In the genomic region with DNA sequence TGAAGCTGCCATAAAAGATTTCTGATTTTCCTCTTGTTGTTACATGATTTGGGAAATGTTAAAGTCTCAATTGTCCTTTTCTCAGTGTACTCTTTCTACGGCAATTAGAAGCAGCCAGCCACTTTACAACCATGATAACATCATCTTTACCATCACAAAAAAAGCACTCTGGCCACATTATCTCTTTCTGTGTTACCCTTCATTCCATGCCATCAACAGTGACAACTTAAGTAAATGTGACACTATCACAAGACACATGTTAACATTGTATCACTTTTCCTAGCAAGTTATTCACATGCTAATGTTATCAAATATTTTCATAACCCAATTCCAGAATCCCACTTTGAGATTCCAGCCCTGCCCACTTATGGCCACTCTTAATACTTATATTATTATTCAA, we compare ENCODE assay signal across 17 cellular contexts.
DNase-seq lines count a peak whose midpoint lies in the region; ATAC-seq and TF ChIP-seq lines count a peak whose summit lies in the region.
"Had no signal": no experiment of that assay in that cellular context is flagged by ENCODE, and none has a peak within 500 bp of the region (broad histone marks: within the 10 kb centered on the region; RNA-seq: fewer than 3 reads in every experiment).

No MANE protein-coding gene starts in this region.

- TF ChIP-seq RAD21 in SK-N-SH (IDR thresholded peaks at IDR 0.05; ENCODE audit: low read length), result no peak

- DNase-seq in SK-N-SH (peak; percentile 12), glutamatergic neuron (no peak), NCI-H774 (lab: John Stamatoyannopoulos, UW) (no peak)
- DNase-seq: AML-193; Caco-2; Calu3; CD4-positive, alpha-beta T cell; CD8-positive, alpha-beta T cell; DMS79 treated with DMSO at 0.1 percent for 48 hours; GF-D8 had no signal

- no peak overlapping the region for H3K27ac ChIP-seq in SK-N-SH (ENCODE audit: low read depth in 2 of 2, low read length in 1 of 2)
- H3K27ac ChIP-seq: 22Rv1; A549; BLaER1 treated with 17β-estradiol and CSF1 and Interleukin-3, amounts not matched to agents 10 nM and 100 nM; C4-2B had no signal

- no peaks in the 10 kb centered on the region for H4K20me1 ChIP-seq in SK-N-SH (ENCODE audit: insufficient read depth)
- H4K20me1 ChIP-seq: BLaER1 treated with 17β-estradiol and CSF1 and Interleukin-3, amounts not matched to agents 10 nM and 100 nM had no signal

- H3K36me3 ChIP-seq in SK-N-SH (replicated peaks in 1 of 2; ENCODE audit: control insufficient read depth in 1 of 2, insufficient read depth in 2 of 2, low read length in 1 of 2), result no peaks in the 10 kb centered on the region
- H3K36me3 ChIP-seq: BLaER1 treated with 17β-estradiol and CSF1 and Interleukin-3, amounts not matched to agents 10 nM and 100 nM had no signal

- H3K4me2 ChIP-seq in SK-N-SH, result no peak overlapping the region
- H3K4me2 ChIP-seq: A549; BLaER1 treated with 17β-estradiol and CSF1 and Interleukin-3, amounts not matched to agents 10 nM and 100 nM had no signal

- H2AFZ ChIP-seq in SK-N-SH (ENCODE audit: low read depth), result no peak overlapping the region

- H3K79me2 ChIP-seq in SK-N-SH (ENCODE audit: insufficient read depth), result no peaks in the 10 kb centered on the region

- H3K27me3 ChIP-seq in SK-N-SH (ENCODE audit: insufficient read depth), result no peaks in the 10 kb centered on the region
- H3K27me3 ChIP-seq: BLaER1 treated with 17β-estradiol and CSF1 and Interleukin-3, amounts not matched to agents 10 nM and 100 nM had no signal

- POLR2A ChIA-PET in SK-N-SH (lab: Yijun Ruan, JAX), result no interaction called here

- H3K9me2 ChIP-seq in SK-N-SH, result no peaks in the 10 kb centered on the region

- no peaks in the 10 kb centered on the region for H3F3A ChIP-seq in SK-N-SH (replicated peaks; ENCODE audit: insufficient read depth)

- H3K9me3 ChIP-seq in SK-N-SH, result no peaks in the 10 kb centered on the region
- H3K9me3 ChIP-seq: A549; BLaER1 treated with 17β-estradiol and CSF1 and Interleukin-3, amounts not matched to agents 10 nM and 100 nM; Caco-2 had no signal

- no peaks in the 10 kb centered on the region for H3K9me3 Mint-ChIP-seq in glutamatergic neuron (ENCODE audit: unreplicated experiment)
- H3K9me3 Mint-ChIP-seq: CD4-positive, alpha-beta T cell; CD8-positive, alpha-beta T cell had no signal

- H3K9ac ChIP-seq in SK-N-SH, result no peak overlapping the region
- H3K9ac ChIP-seq: BLaER1 treated with 17β-estradiol and CSF1 and Interleukin-3, amounts not matched to agents 10 nM and 100 nM had no signal

- TF ChIP-seq EP300 in SK-N-SH (IDR thresholded peaks at IDR 0.05; ENCODE audit: borderline replicate concordance in 1 of 2, low read depth in 1 of 2, low read length in 1 of 2), result no peak

- 63% methylated on average over 1 of the region's 1 CpG for WGBS in SK-N-SH (ENCODE audit: low lambda C conversion rate)

- CTCF ChIA-PET in SK-N-SH (lab: Yijun Ruan, JAX), result no interaction called here

- TF ChIP-seq CTCF in SK-N-SH (IDR thresholded peaks at IDR 0.05) (no peak), glutamatergic neuron (IDR thresholded peaks at IDR 0.05; ENCODE audit: partially characterized antibody, unreplicated experiment) (no peak)

- peak overlapping the region; percentile 34 for H3K27ac Mint-ChIP-seq in glutamatergic neuron (ENCODE audit: unreplicated experiment)
- H3K27ac Mint-ChIP-seq: B cell; CD4-positive, alpha-beta T cell; CD8-positive, alpha-beta T cell had no signal

- no peaks in the 10 kb centered on the region for H3K36me3 Mint-ChIP-seq in glutamatergic neuron (ENCODE audit: unreplicated experiment)
- H3K36me3 Mint-ChIP-seq: CD8-positive, alpha-beta T cell had no signal

- H3K4me1 Mint-ChIP-seq in glutamatergic neuron (ENCODE audit: low read depth, unreplicated experiment), result peaks cover 28% of the 10 kb centered on the region
- H3K4me1 Mint-ChIP-seq: B cell had no signal

- ATAC-seq in SK-N-SH treated with all-trans-retinoic acid at 6 μM for 48 hours, result no peak
- ATAC-seq in GM18870 (IDR thresholded peaks at IDR 0.05; ENCODE audit: unreplicated experiment), result no peak
- ATAC-seq: A549; CD8-positive, alpha-beta T cell had no signal

- no peak overlapping the region for H3K4me3 ChIP-seq in SK-N-SH (ENCODE audit: low read depth in 2 of 2, low read length in 1 of 2)
- H3K4me3 ChIP-seq: A549; BLaER1 treated with 17β-estradiol and CSF1 and Interleukin-3, amounts not matched to agents 10 nM and 100 nM had no signal

- H3K4me1 ChIP-seq in SK-N-SH (ENCODE audit: control insufficient read depth in 1 of 2, insufficient read depth in 2 of 2, low read depth in 1 of 2, low read length in 1 of 2), result no peaks in the 10 kb centered on the region
- H3K4me1 ChIP-seq: A549, Caco-2 had no signal

- H3K4me3 Mint-ChIP-seq in glutamatergic neuron (ENCODE audit: unreplicated experiment), result no peak overlapping the region
- H3K4me3 Mint-ChIP-seq: B cell; CD4-positive, alpha-beta T cell; CD8-positive, alpha-beta T cell had no signal

- peaks cover 4% of the 10 kb centered on the region for H3K27me3 Mint-ChIP-seq in glutamatergic neuron (ENCODE audit: unreplicated experiment)
- H3K27me3 Mint-ChIP-seq: B cell had no signal

TF ChIP-seq in SK-N-SH, 30 proteins besides CTCF, POLR2A, EP300 and RAD21:
- TF ChIP-seq TCF12 (IDR thresholded peaks at IDR 0.05) (no peak), GATA2 (CRISPR knock-in tag; IDR thresholded peaks at IDR 0.05) (peak; percentile 71)

TF ChIP-seq in SK-N-SH treated with all-trans-retinoic acid at 6 μM for 48 hours, 23 proteins besides CTCF, POLR2A, EP300 and RAD21 (continues in another document):
- TF ChIP-seq GLIS3 (CRISPR knock-in tag; IDR thresholded peaks at IDR 0.05), result no peak
- TF ChIP-seq ZFP3 (CRISPR knock-in tag; IDR thresholded peaks at IDR 0.05), result no peak
- no peak for TF ChIP-seq ZNF70 (CRISPR knock-in tag; IDR thresholded peaks at IDR 0.05)
- TF ChIP-seq ZNF565 (CRISPR knock-in tag; conservative IDR thresholded peaks at IDR 0.05; ENCODE audit: low read depth), result no peak
- TF ChIP-seq TCF4 (CRISPR knock-in tag; IDR thresholded peaks at IDR 0.05; ENCODE audit: borderline replicate concordance), result no peak
- TF ChIP-seq TOX (CRISPR knock-in tag; IDR thresholded peaks at IDR 0.05; ENCODE audit: borderline replicate concordance), result no peak
- TF ChIP-seq CSDC2 (CRISPR knock-in tag; IDR thresholded peaks at IDR 0.05), result no peak
- TF ChIP-seq ZFP30 (CRISPR knock-in tag; IDR thresholded peaks at IDR 0.05), result no peak
- no peak for TF ChIP-seq ARNTL (CRISPR knock-in tag; IDR thresholded peaks at IDR 0.05; ENCODE audit: borderline replicate concordance, low read depth)
- no peak for TF ChIP-seq ISL1 (CRISPR knock-in tag; IDR thresholded peaks at IDR 0.05)
- TF ChIP-seq, protein P1, sequence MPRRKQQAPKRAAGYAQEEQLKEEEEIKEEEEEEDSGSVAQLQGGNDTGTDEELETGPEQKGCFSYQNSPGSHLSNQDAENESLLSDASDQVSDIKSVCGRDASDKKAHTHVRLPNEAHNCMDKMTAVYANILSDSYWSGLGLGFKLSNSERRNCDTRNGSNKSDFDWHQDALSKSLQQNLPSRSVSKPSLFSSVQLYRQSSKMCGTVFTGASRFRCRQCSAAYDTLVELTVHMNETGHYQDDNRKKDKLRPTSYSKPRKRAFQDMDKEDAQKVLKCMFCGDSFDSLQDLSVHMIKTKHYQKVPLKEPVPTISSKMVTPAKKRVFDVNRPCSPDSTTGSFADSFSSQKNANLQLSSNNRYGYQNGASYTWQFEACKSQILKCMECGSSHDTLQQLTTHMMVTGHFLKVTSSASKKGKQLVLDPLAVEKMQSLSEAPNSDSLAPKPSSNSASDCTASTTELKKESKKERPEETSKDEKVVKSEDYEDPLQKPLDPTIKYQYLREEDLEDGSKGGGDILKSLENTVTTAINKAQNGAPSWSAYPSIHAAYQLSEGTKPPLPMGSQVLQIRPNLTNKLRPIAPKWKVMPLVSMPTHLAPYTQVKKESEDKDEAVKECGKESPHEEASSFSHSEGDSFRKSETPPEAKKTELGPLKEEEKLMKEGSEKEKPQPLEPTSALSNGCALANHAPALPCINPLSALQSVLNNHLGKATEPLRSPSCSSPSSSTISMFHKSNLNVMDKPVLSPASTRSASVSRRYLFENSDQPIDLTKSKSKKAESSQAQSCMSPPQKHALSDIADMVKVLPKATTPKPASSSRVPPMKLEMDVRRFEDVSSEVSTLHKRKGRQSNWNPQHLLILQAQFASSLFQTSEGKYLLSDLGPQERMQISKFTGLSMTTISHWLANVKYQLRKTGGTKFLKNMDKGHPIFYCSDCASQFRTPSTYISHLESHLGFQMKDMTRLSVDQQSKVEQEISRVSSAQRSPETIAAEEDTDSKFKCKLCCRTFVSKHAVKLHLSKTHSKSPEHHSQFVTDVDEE (CRISPR knock-in tag; IDR thresholded peaks at IDR 0.05), result no peak
- TF ChIP-seq, protein P2, sequence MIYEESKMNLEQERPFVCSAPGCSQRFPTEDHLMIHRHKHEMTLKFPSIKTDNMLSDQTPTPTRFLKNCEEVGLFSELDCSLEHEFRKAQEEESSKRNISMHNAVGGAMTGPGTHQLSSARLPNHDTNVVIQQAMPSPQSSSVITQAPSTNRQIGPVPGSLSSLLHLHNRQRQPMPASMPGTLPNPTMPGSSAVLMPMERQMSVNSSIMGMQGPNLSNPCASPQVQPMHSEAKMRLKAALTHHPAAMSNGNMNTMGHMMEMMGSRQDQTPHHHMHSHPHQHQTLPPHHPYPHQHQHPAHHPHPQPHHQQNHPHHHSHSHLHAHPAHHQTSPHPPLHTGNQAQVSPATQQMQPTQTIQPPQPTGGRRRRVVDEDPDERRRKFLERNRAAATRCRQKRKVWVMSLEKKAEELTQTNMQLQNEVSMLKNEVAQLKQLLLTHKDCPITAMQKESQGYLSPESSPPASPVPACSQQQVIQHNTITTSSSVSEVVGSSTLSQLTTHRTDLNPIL (CRISPR knock-in tag; IDR thresholded peaks at IDR 0.05; ENCODE audit: low read depth), result no peak
- no peak for TF ChIP-seq PPARA (CRISPR knock-in tag; IDR thresholded peaks at IDR 0.05; ENCODE audit: borderline replicate concordance)
- no peak for TF ChIP-seq ZC3H10 (CRISPR knock-in tag; IDR thresholded peaks at IDR 0.05)
- TF ChIP-seq, protein P3, sequence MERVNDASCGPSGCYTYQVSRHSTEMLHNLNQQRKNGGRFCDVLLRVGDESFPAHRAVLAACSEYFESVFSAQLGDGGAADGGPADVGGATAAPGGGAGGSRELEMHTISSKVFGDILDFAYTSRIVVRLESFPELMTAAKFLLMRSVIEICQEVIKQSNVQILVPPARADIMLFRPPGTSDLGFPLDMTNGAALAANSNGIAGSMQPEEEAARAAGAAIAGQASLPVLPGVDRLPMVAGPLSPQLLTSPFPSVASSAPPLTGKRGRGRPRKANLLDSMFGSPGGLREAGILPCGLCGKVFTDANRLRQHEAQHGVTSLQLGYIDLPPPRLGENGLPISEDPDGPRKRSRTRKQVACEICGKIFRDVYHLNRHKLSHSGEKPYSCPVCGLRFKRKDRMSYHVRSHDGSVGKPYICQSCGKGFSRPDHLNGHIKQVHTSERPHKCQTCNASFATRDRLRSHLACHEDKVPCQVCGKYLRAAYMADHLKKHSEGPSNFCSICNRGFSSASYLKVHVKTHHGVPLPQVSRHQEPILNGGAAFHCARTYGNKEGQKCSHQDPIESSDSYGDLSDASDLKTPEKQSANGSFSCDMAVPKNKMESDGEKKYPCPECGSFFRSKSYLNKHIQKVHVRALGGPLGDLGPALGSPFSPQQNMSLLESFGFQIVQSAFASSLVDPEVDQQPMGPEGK (CRISPR knock-in tag; IDR thresholded peaks at IDR 0.05; ENCODE audit: borderline replicate concordance), result no peak
